15 cellular contexts compared by ENCODE assay signal in the genomic region with DNA sequence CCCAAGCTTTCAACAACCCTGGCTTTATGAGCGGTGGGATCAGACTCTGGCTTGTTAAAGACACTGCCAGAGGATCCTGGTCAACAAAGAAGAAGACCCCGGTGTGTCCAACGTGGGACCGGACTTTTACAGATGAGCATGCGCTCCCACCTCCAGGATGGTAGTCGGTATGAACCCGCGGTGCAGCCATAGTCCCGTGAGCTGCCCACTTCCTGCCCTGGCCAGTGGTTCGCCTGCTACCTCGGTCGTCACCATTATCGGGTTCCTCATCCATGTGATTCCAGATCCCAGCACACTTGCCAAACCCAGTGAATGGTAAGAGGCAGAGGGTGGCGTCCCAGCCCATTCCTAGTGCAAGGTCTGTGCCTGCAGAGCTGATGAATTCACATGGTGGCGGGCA.
DNase-seq lines count a peak whose midpoint lies in the region; ATAC-seq and TF ChIP-seq lines count a peak whose summit lies in the region.
"Had no signal": no experiment of that assay in that cellular context is flagged by ENCODE, and none has a peak within 500 bp of the region (broad histone marks: within the 10 kb centered on the region; RNA-seq: fewer than 3 reads in every experiment).

No MANE protein-coding gene starts in this region.

- H3K9me3 ChIP-seq in osteoblast (ENCODE audit: low read depth, low read length): no peaks in the 10 kb centered on the region
- H3K9me3 ChIP-seq: BE2C had no signal

- peaks cover 13% of the 10 kb centered on the region for H3K4me1 ChIP-seq in osteoblast (ENCODE audit: insufficient read depth, low read length)

- no peak overlapping the region for H2AFZ ChIP-seq in osteoblast (ENCODE audit: low read length)
- H2AFZ ChIP-seq: GM23338 had no signal

- no peaks in the 10 kb centered on the region for H3K79me2 ChIP-seq in osteoblast (ENCODE audit: insufficient read depth, low read length)

- H3K4me3 ChIP-seq in osteoblast (ENCODE audit: insufficient read depth, low read length): no peak overlapping the region
- H3K4me3 ChIP-seq: GM23338 had no signal

- H3K4me2 ChIP-seq in osteoblast (ENCODE audit: insufficient read depth, low read length): no peak overlapping the region
- H3K4me2 ChIP-seq: GM23338 had no signal

- DNase-seq in RWPE1 (ENCODE audit: low spot score) (no peak), osteoblast (ENCODE audit: insufficient read length, low spot score, missing footprints) (no peak), substantia nigra (lab: John Stamatoyannopoulos, UW) (no peak), middle frontal gyrus (ENCODE audit: extremely low spot score, low spot score) (no peak), midbrain (lab: John Stamatoyannopoulos, UW) (no peak)
- DNase-seq: BE2C; CD4-positive, alpha-beta memory T cell; COR-L47; DMS153; DMS79 treated with DMSO at 0.1 percent for 48 hours; H7 had no signal

- H3K36me3 ChIP-seq in osteoblast (ENCODE audit: insufficient read depth, low read length): no peaks in the 10 kb centered on the region
- H3K36me3 ChIP-seq: BE2C had no signal

- H3K27me3 ChIP-seq in osteoblast (ENCODE audit: insufficient read depth, low read length): no peaks in the 10 kb centered on the region
- H3K27me3 ChIP-seq: BE2C had no signal

- CTCF ChIA-PET in RWPE1 (lab: Yijun Ruan, JAX): interaction anchor here (0.6 kb wide), 1 partner anchor 729 kb away, joined by 3 read pairs; no protein-coding TSS in a partner anchor

- POLR2A ChIA-PET in RWPE1 (lab: Yijun Ruan, JAX; ENCODE audit: low non-redundant PET): no interaction called here

- TF ChIP-seq CTCF in RWPE1 (conservative IDR thresholded peaks at IDR 0.05; ENCODE audit: low read depth) (no peak), osteoblast (IDR thresholded peaks at IDR 0.05; ENCODE audit: extremely low read depth, low read depth, low read length) (no peak)

- H4K20me1 ChIP-seq in osteoblast (ENCODE audit: insufficient read depth, low read length): no peaks in the 10 kb centered on the region

- ATAC-seq in HG03521 (IDR thresholded peaks at IDR 0.05; ENCODE audit: unreplicated experiment) (no peak), GM21786 (IDR thresholded peaks at IDR 0.05; ENCODE audit: unreplicated experiment) (no peak)
- ATAC-seq: GM23338 had no signal

- H3K27ac ChIP-seq in RWPE1: 0 out of 2 replicates have a peak overlapping the region, but pooled peaks have one; percentile 17
- H3K27ac ChIP-seq in cingulate gyrus (ENCODE audit: low read depth, low read length): peak overlapping the region; percentile 6
- H3K27ac ChIP-seq in osteoblast (ENCODE audit: low read depth, low read length): peak overlapping the region; percentile 36
- H3K27ac ChIP-seq in substantia nigra (ENCODE audit: low read depth, low read length, poor library complexity, severe bottlenecking): peak overlapping the region; percentile 42
